8 cellular contexts compared by ENCODE assay signal in genomic region chr17:17356149-17356930, GRCh38. TPM values are rescaled to one million over a fixed set of nuclear protein-coding genes. Genes with fewer than 3 reads are reported as not detected.
DNase-seq lines count a peak whose midpoint lies in the region; ATAC-seq and TF ChIP-seq lines count a peak whose summit lies in the region.

No MANE protein-coding gene starts in this region.

- H3K4me1 ChIP-seq in Peyer's patch, result no peaks in the 10 kb centered on the region

- TF ChIP-seq POLR2A in Peyer's patch (IDR thresholded peaks at IDR 0.05), result no peak

- H3K79me2 ChIP-seq in neural cell (replicated peaks; ENCODE audit: insufficient read depth, low read length), result no peaks in the 10 kb centered on the region

- H3K27me3 ChIP-seq in Peyer's patch, result no peaks in the 10 kb centered on the region
- no peaks in the 10 kb centered on the region for H3K27me3 ChIP-seq in neural cell (ENCODE audit: insufficient read depth, low read depth, low read length)

- peaks cover 0 to 2% of the 10 kb centered on the region in 2 donors for H3K9me3 Mint-ChIP-seq in activated T-cell treated with anti-CD3 and anti-CD28 coated beads, Interleukin-2, amount 50 U/mL, for 72 hours

- no peak overlapping the region for H3K4me3 Mint-ChIP-seq in activated T-cell treated with anti-CD3 and anti-CD28 coated beads, Interleukin-2, amount 50 U/mL, for 72 hours

- ATAC-seq in activated T-cell treated with anti-CD3 and anti-CD28 coated beads, Interleukin-2, amount 50 U/mL, for 72 hours (replicated peaks in 1 of 2), result peak; percentile 83 to 86
- ATAC-seq in stimulated activated naive CD8-positive, alpha-beta T cell treated with anti-CD3 and anti-CD28 coated beads, Interleukin-15, Interleukin-2, amounts not matched to agents 100 U/mL and 50 U/mL, for 24 hours, result peak; percentile 82
- no peak for ATAC-seq in HG03159 (IDR thresholded peaks at IDR 0.05; ENCODE audit: unreplicated experiment)

- no peaks in the 10 kb centered on the region for H3K9me3 ChIP-seq in Peyer's patch
- no peaks in the 10 kb centered on the region for H3K9me3 ChIP-seq in neural cell (ENCODE audit: low read length)

- H3K4me3 ChIP-seq in Peyer's patch (no peak overlapping the region), neural cell (ENCODE audit: low read length) (no peak overlapping the region)

- H3K27ac Mint-ChIP-seq in activated T-cell treated with anti-CD3 and anti-CD28 coated beads, Interleukin-2, amount 50 U/mL, for 72 hours, result no peak overlapping the region

- no peaks in the 10 kb centered on the region for H3F3A ChIP-seq in neural cell (ENCODE audit: insufficient read depth, low read length, poor library complexity, severe bottlenecking)

- H4K20me1 ChIP-seq in neural cell (ENCODE audit: insufficient read depth), result no peaks in the 10 kb centered on the region

- H3K36me3 ChIP-seq in Peyer's patch (no peaks in the 10 kb centered on the region), neural cell (ENCODE audit: insufficient read depth, low read length) (no peaks in the 10 kb centered on the region)

- TF ChIP-seq CTCF in Peyer's patch (IDR thresholded peaks at IDR 0.05), result peak; percentile 96 to 99 (median 99)
- TF ChIP-seq CTCF in neural cell (IDR thresholded peaks at IDR 0.05; ENCODE audit: poor library complexity, severe bottlenecking), result peak; percentile 99

- H3K4me1 Mint-ChIP-seq in activated T-cell treated with anti-CD3 and anti-CD28 coated beads, Interleukin-2, amount 50 U/mL, for 72 hours (ENCODE audit: low read depth), result peaks cover 6% of the 10 kb centered on the region

- peaks cover 0 to 3% of the 10 kb centered on the region in 2 donors for H3K36me3 Mint-ChIP-seq in activated T-cell treated with anti-CD3 and anti-CD28 coated beads, Interleukin-2, amount 50 U/mL, for 72 hours (ENCODE audit: insufficient read depth in 2 of 2)

- no peak overlapping the region for H3K9ac ChIP-seq in neural cell (ENCODE audit: low read length)

- no peak overlapping the region for H2AFZ ChIP-seq in neural cell (ENCODE audit: low read depth, low read length)

- peak; percentile 19 for TF ChIP-seq EP300 in neural cell (conservative IDR thresholded peaks at IDR 0.05; ENCODE audit: poor library complexity, severe bottlenecking)

- H3K27me3 Mint-ChIP-seq in activated T-cell treated with anti-CD3 and anti-CD28 coated beads, Interleukin-2, amount 50 U/mL, for 72 hours (ENCODE audit: low read depth), result peaks cover 4% of the 10 kb centered on the region

- peak; percentile 48 for DNase-seq in DMS53 treated with DMSO at 0.1 percent for 48 hours (lab: John Stamatoyannopoulos, UW; ENCODE audit: unreplicated experiment)
- peak; percentile 37 to 62 for DNase-seq in Kasumi-1 (lab: John Stamatoyannopoulos, UW)
- peak; percentile 66 to 88 (median 75) for DNase-seq in Peyer's patch
- peak; percentile 69 to 74 for DNase-seq in activated T-cell treated with anti-CD3 and anti-CD28 coated beads, Interleukin-2, amount 50 U/mL, for 72 hours
- peak; percentile 89 for DNase-seq in fibroblast of peridontal ligament (ENCODE audit: extremely low read depth)
- peak; percentile 71 for DNase-seq in stimulated activated naive CD8-positive, alpha-beta T cell treated with anti-CD3 and anti-CD28 coated beads, Interleukin-15, Interleukin-2, amounts not matched to agents 100 U/mL and 50 U/mL, for 24 hours

- no peaks in the 10 kb centered on the region for H3K9me2 ChIP-seq in neural cell (ENCODE audit: insufficient read depth, low read length)

- H3K4me2 ChIP-seq in neural cell (ENCODE audit: low read length), result no peak overlapping the region

- TF ChIP-seq RAD21 in neural cell (conservative IDR thresholded peaks at IDR 0.05), result peak; percentile 100

- H3K27ac ChIP-seq in Peyer's patch (no peak overlapping the region), neural cell (ENCODE audit: low read length) (no peak overlapping the region)

TF ChIP-seq in neural cell, 6 proteins besides CTCF, POLR2A, EP300 and RAD21:
- peak; percentile 99 for TF ChIP-seq SMC3 (conservative IDR thresholded peaks at IDR 0.05; ENCODE audit: poor library complexity)
- no peak for TF ChIP-seq TAF1 (IDR thresholded peaks at IDR 0.05; ENCODE audit: low read depth)

RNA-seq across cellular contexts. Expression of gene NT5M, which starts 53.2 kb away (rescaled TPM):
- 1 to 10 TPM in 1 of 4 donors, not detected in 3; 1.5 TPM for total RNA-seq in Peyer's patch
- total RNA-seq in activated T-cell treated with anti-CD3 and anti-CD28 coated beads, Interleukin-2, amount 50 U/mL, for 72 hours, result 10 to 100 TPM in 1 of 2 donors, 1 to 10 TPM in 1; 8.7 to 11.0 TPM
- polyA plus RNA-seq in neural cell, result 11.1 and 17.6 TPM in 2 replicates
- polyA minus RNA-seq in neural cell, result 4.6 and 9.5 TPM in 2 replicates
